ENCODE assay signal across 1 cellular context in the genomic region with DNA sequence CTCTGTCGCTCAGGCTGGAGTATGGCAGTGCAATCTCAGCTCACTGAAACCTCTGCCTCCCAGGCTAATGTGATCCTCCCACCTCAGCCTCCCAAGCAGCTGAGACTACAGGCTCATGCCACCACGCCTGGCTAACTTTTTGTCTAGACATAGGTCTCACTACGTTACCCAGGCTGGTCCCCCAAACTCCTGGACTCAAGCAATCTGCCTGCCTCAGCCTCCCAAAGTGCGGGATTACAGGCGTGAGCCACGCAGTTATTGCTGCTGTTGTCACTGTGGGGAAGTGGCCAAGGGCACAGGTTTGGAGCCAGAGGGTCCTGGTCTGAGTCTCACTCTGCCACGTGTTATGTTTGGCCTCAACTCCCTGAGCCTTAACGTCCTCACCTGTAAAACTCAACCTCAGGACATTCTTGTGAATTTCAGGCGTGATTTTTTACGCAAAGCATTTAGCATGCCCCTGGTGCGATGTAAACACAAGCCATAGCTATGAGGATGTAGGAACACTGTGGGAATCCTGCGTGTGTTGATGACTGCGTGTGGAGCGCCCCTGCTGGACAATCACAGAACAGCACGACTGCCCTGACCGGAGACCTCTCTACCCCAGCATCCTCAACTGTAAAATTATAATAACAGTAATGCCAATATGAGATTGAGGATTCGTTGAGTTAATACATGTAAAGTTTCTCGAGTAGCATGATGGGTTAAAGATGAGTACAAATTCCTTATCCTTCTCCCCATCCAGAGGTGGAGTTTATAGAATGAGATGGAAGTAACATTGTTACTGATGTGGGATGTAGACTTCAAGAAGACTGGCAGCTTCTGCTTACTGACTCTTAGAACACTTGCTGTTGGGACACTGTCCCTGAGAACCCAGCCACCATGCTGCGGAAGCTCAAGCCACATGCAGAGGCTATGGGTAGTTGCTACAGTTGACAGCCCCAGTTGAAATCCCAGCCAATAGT.
A peak's percentile ranks its signal among the peaks of the same experiment; 100 is the strongest.
TF ChIP-seq lines count a peak whose summit lies in the region.

No MANE protein-coding gene starts in this region.

TF ChIP-seq in H1, 55 proteins besides CTCF, POLR2A, EP300 and RAD21:
- peak; percentile 51; the same call in 1 of the 2 replicates for TF ChIP-seq CREB1 (IDR thresholded peaks at IDR 0.05)
- no peak for TF ChIP-seq SIX5 (IDR thresholded peaks at IDR 0.05; ENCODE audit: low read depth, low read length)
- no peak for TF ChIP-seq KDM1A (IDR thresholded peaks at IDR 0.05; ENCODE audit: borderline replicate concordance, low read length)
- TF ChIP-seq TAF7 (optimal IDR thresholded peaks at IDR 0.05; ENCODE audit: borderline replicate concordance, low read depth, low read length): no peak
- TF ChIP-seq, protein P1, sequence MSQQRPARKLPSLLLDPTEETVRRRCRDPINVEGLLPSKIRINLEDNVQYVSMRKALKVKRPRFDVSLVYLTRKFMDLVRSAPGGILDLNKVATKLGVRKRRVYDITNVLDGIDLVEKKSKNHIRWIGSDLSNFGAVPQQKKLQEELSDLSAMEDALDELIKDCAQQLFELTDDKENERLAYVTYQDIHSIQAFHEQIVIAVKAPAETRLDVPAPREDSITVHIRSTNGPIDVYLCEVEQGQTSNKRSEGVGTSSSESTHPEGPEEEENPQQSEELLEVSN (IDR thresholded peaks at IDR 0.05): no peak
TF ChIP-seq in H1: peak in this region for 1.
